Comparison of ENCODE assay signal across 10 cellular contexts in genomic region chr17:66661411-66661843, GRCh38.
DNase-seq lines count a peak whose midpoint lies in the region; ATAC-seq and TF ChIP-seq lines count a peak whose summit lies in the region.
"Had no signal": no experiment of that assay in that cellular context is flagged by ENCODE, and none has a peak within 500 bp of the region (broad histone marks: within the 10 kb centered on the region; RNA-seq: fewer than 3 reads in every experiment).

No MANE protein-coding gene starts in this region.

- ATAC-seq in GM19455 (IDR thresholded peaks at IDR 0.05; ENCODE audit: unreplicated experiment) = no peak

- H3K36me3 ChIP-seq in sigmoid colon = no peaks in the 10 kb centered on the region

- no peaks in the 10 kb centered on the region for H3K9me3 ChIP-seq in sigmoid colon

- no peak for TF ChIP-seq CTCF in astrocyte of the spinal cord (IDR thresholded peaks at IDR 0.05; ENCODE audit: low read depth, low read length)
- TF ChIP-seq CTCF in sigmoid colon (IDR thresholded peaks at IDR 0.05) = no peak

- peak overlapping the region in 3 of 4 donors; percentile 37 to 68 (median 54) for H3K27ac ChIP-seq in sigmoid colon
- H3K27ac ChIP-seq: dorsolateral prefrontal cortex had no signal

- H3K4me3 ChIP-seq in astrocyte of the spinal cord (ENCODE audit: low read depth, low read length) (no peak overlapping the region), sigmoid colon (no peak overlapping the region)
- H3K4me3 ChIP-seq: dorsolateral prefrontal cortex had no signal

- TF ChIP-seq EP300 in sigmoid colon (IDR thresholded peaks at IDR 0.05) = no peak

- in situ Hi-C loops in astrocyte of the spinal cord (cut with HindIII; ENCODE audit: low sequenced_read_pairs) = no loop called here

- 60 to 70% methylated on average over 6 of the region's 6 CpGs for WGBS in sigmoid colon, 2 donors

- DNase-seq in SIG-M5 treated with dmso at 0.1 percent for 504 hours (lab: John Stamatoyannopoulos, UW; ENCODE audit: unreplicated experiment) (peak; percentile 52), SIG-M5 (lab: John Stamatoyannopoulos, UW) (no peak), NCI-H128 (lab: John Stamatoyannopoulos, UW; ENCODE audit: unreplicated experiment) (peak; percentile 26), astrocyte of the spinal cord (ENCODE audit: low read depth, low spot score) (peak; percentile 52), sigmoid colon (no peak), D341Med (ENCODE audit: low spot score) (no peak)
- DNase-seq in activated CD4-positive, alpha-beta T cell treated with anti-CD3 and anti-CD28 coated beads, Interleukin-2, amount 50 U/mL, for 48 hours = no peak
- DNase-seq: AML-193, dorsolateral prefrontal cortex had no signal

- intact Hi-C loops in sigmoid colon (cut with DNase I) = no loop called here

- TF ChIP-seq POLR2A in sigmoid colon (IDR thresholded peaks at IDR 0.05) = no peak

- H3K4me1 ChIP-seq in sigmoid colon = peaks cover 0 to 42% (median 27%) of the 10 kb centered on the region in 4 donors

- H3K27me3 ChIP-seq in sigmoid colon = no peaks in the 10 kb centered on the region
- H3K27me3 ChIP-seq: dorsolateral prefrontal cortex had no signal

Comparison
In these comparisons a context has a peak if more than half of its experiments do, and no peak if none do; other contexts are left out.
1. DNase-seq: peak in SIG-M5 treated with dmso at 0.1 percent for 504 hours (single experiment), NCI-H128 (single experiment) and astrocyte of the spinal cord (single experiment); none in SIG-M5 (single experiment), sigmoid colon (single experiment), D341Med (single experiment) and activated CD4-positive, alpha-beta T cell treated with anti-CD3 and anti-CD28 coated beads, Interleukin-2, amount 50 U/mL, for 48 hours (0 of 2).